In genomic region chr14:22808388-22809209, GRCh38 we compare ENCODE assay signal across 1 cellular context.
TF ChIP-seq lines count a peak whose summit lies in the region.

No MANE protein-coding gene starts in this region.

TF ChIP-seq in H1, 55 proteins besides CTCF, POLR2A, EP300 and RAD21:
- no peak for TF ChIP-seq HDAC6 (IDR thresholded peaks at IDR 0.05; ENCODE audit: low read depth, low read length)
- no peak for TF ChIP-seq ASH2L (IDR thresholded peaks at IDR 0.05; ENCODE audit: low read length)
- TF ChIP-seq CHD1 (IDR thresholded peaks at IDR 0.05; ENCODE audit: low read depth, low read length) = no peak
- no peak for TF ChIP-seq TBP (IDR thresholded peaks at IDR 0.05; ENCODE audit: low read depth, low read length)
- TF ChIP-seq CREB1 (IDR thresholded peaks at IDR 0.05) = no peak
- no peak for TF ChIP-seq TAF1 (IDR thresholded peaks at IDR 0.05; ENCODE audit: low read depth, low read length)
- TF ChIP-seq CBX5 (IDR thresholded peaks at IDR 0.05; ENCODE audit: low read depth, low read length) = no peak
- no peak for TF ChIP-seq RFX5 (IDR thresholded peaks at IDR 0.05; ENCODE audit: borderline replicate concordance, low read depth, low read length)
- no peak for TF ChIP-seq SP2 (IDR thresholded peaks at IDR 0.05; ENCODE audit: low read length)
